22 cellular contexts compared by ENCODE assay signal in genomic region chr3:38636881-38637280, GRCh38. TPM values are rescaled to one million over a fixed set of nuclear protein-coding genes. Genes with fewer than 3 reads are reported as not detected.
A peak's percentile ranks its signal among the peaks of the same experiment; 100 is the strongest.
DNase-seq lines count a peak whose midpoint lies in the region; ATAC-seq, FAIRE-seq and TF ChIP-seq lines count a peak whose summit lies in the region.
"Had no signal": no experiment of that assay in that cellular context is flagged by ENCODE, and none has a peak within 500 bp of the region (broad histone marks: within the 10 kb centered on the region; RNA-seq: fewer than 3 reads in every experiment).

No MANE protein-coding gene starts in this region.

- BruUV-seq in K562 (replicated peaks; lab: Mats Ljungman, UMichigan): no TSS peak

- DNase-seq in NCI-H146 (lab: John Stamatoyannopoulos, UW): peak; percentile 73
- no peak for DNase-seq in K562 (ENCODE audit: extremely low read depth in 1 of 4, low spot score in 3 of 4)
- no peak for DNase-seq in neuronal stem cell (ENCODE audit: low spot score)
- no peak for DNase-seq in suprapubic skin (ENCODE audit: low spot score in 2 of 2)
- no peak for DNase-seq in glutamatergic neuron
- DNase-seq in NCI-H1694 (lab: John Stamatoyannopoulos, UW): no peak
- DNase-seq: 8988T; C1 segment of cervical spinal cord; CD4-positive, CD25-positive, alpha-beta regulatory T cell; CD8-positive, alpha-beta memory T cell; COR-L47; DMS 273 treated with DMSO at 0.1 percent for 48 hours; DMS53; DND-41; EL; GOT3; IMR-90 had no signal

- POLR2A ChIA-PET in K562 (lab: Yijun Ruan, JAX): interaction anchor here (0.6 kb wide), 1 partner anchor 40 kb away, joined by 3 read pairs; no protein-coding TSS in a partner anchor

- H3K4me3 ChIP-seq in BLaER1 (no peak overlapping the region), K562 (no peak overlapping the region), neuronal stem cell (ENCODE audit: low read length in 2 of 2) (no peak overlapping the region), suprapubic skin (no peak overlapping the region)
- H3K4me3 ChIP-seq: GM12878 had no signal

- no peak overlapping the region for H4K8ac ChIP-seq in neuronal stem cell (ENCODE audit: low read depth, low read length)

- no peak for FAIRE-seq in K562 (lab: Jason Lieb, UNC)
- FAIRE-seq: GM12878, HTR-8/SVneo had no signal

- H3K27me3 Mint-ChIP-seq in glutamatergic neuron (ENCODE audit: unreplicated experiment): peaks cover 7% of the 10 kb centered on the region
- H3K27me3 Mint-ChIP-seq: CD4-positive, CD25-positive, alpha-beta regulatory T cell had no signal

- H2BK15ac ChIP-seq in neuronal stem cell (ENCODE audit: low read length): no peak overlapping the region

- H3K9me3 ChIP-seq in BLaER1 (no peaks in the 10 kb centered on the region), K562 (replicated peaks; ENCODE audit: control insufficient read depth, insufficient read depth, low read depth, low read length) (no peaks in the 10 kb centered on the region), neuronal stem cell (replicated peaks in 1 of 2; ENCODE audit: control insufficient read depth in 2 of 2, insufficient read depth in 1 of 2, low read depth in 1 of 2, low read length in 2 of 2) (no peaks in the 10 kb centered on the region), suprapubic skin (no peaks in the 10 kb centered on the region)

- peak overlapping the region; percentile 33 for H4K91ac ChIP-seq in neuronal stem cell (ENCODE audit: low read depth, low read length, poor library complexity)

- TF ChIP-seq POLR2A in K562 (conservative IDR thresholded peaks at IDR 0.05): no peak
- TF ChIP-seq POLR2A in suprapubic skin (IDR thresholded peaks at IDR 0.05): no peak

- H3K4me3 Mint-ChIP-seq in glutamatergic neuron (ENCODE audit: unreplicated experiment): no peak overlapping the region
- H3K4me3 Mint-ChIP-seq: CD4-positive, CD25-positive, alpha-beta regulatory T cell; CD8-positive, alpha-beta memory T cell; H9 had no signal

- in situ Hi-C loops in K562 (cut with MboI): no loop called here

- H3K27me3 ChIP-seq in BLaER1: no peaks in the 10 kb centered on the region
- peaks cover 42 to 78% of the 10 kb centered on the region in 2 experiments for H3K27me3 ChIP-seq in K562 (ENCODE audit: control insufficient read depth in 2 of 2, insufficient read depth in 2 of 2, low read length in 2 of 2)
- H3K27me3 ChIP-seq in neuronal stem cell (ENCODE audit: control insufficient read depth in 3 of 3, insufficient read depth in 3 of 3, low read depth in 1 of 3, low read length in 3 of 3): peaks cover 0 to 91% (median 0%) of the 10 kb centered on the region in 3 experiments
- peaks cover 22% of the 10 kb centered on the region for H3K27me3 ChIP-seq in suprapubic skin

- H2AFZ ChIP-seq in K562 (ENCODE audit: low read depth, low read length) (no peak overlapping the region), neuronal stem cell (ENCODE audit: low read length) (no peak overlapping the region)

- ATAC-seq in K562: no peak
- ATAC-seq in GM18520 (IDR thresholded peaks at IDR 0.05; ENCODE audit: unreplicated experiment): no peak

- H2BK12ac ChIP-seq in neuronal stem cell (ENCODE audit: low read length): no peak overlapping the region

- H3K79me2 ChIP-seq in K562 (ENCODE audit: control insufficient read depth, insufficient read depth, low read length): no peaks in the 10 kb centered on the region

- no peaks in the 10 kb centered on the region for H3K79me1 ChIP-seq in neuronal stem cell (ENCODE audit: low read depth, low read length)

- peaks cover 70% of the 10 kb centered on the region for H3K4me1 ChIP-seq in BLaER1
- H3K4me1 ChIP-seq in K562 (replicated peaks in 1 of 2; ENCODE audit: control insufficient read depth in 2 of 2, insufficient read depth in 2 of 2, low read length in 2 of 2): no peaks in the 10 kb centered on the region
- peaks cover 0 to 16% of the 10 kb centered on the region in 2 donors for H3K4me1 ChIP-seq in neuronal stem cell (ENCODE audit: control insufficient read depth in 2 of 2, insufficient read depth in 1 of 2, low read depth in 1 of 2, low read length in 2 of 2)
- no peaks in the 10 kb centered on the region for H3K4me1 ChIP-seq in suprapubic skin

- H3K18ac ChIP-seq in neuronal stem cell (ENCODE audit: low read length): no peak overlapping the region

- H3K27ac ChIP-seq in BLaER1: peak overlapping the region; percentile 55
- no peak overlapping the region for H3K27ac ChIP-seq in K562 (ENCODE audit: extremely low read depth, low read depth, low read length)
- no peak overlapping the region for H3K27ac ChIP-seq in neuronal stem cell (replicated peaks; ENCODE audit: low read length)
- H3K27ac ChIP-seq in suprapubic skin: no peak overlapping the region

- H3K14ac ChIP-seq in neuronal stem cell (ENCODE audit: low read length): no peak overlapping the region

- no peak overlapping the region for H3K27ac Mint-ChIP-seq in glutamatergic neuron (ENCODE audit: unreplicated experiment)
- H3K27ac Mint-ChIP-seq: CD4-positive, CD25-positive, alpha-beta regulatory T cell; CD8-positive, alpha-beta memory T cell had no signal

- 2% methylated on average over 6 of the region's 6 CpGs for WGBS in K562 (ENCODE audit: insufficient coverage, low coverage, missing lambda C conversion rate)
- WGBS in neuronal stem cell (ENCODE audit: extremely low coverage in 2 of 2, insufficient read length in 2 of 2, insufficient replicate concordance in 1 of 2), 2 donors: no CpG with 5 or more reads among the region's 6 CpGs
- 81% methylated on average over 6 of the region's 6 CpGs for WGBS in suprapubic skin

- TF ChIP-seq EP300 in K562 (IDR thresholded peaks at IDR 0.05; ENCODE audit: low read length) (no peak), suprapubic skin (IDR thresholded peaks at IDR 0.05) (no peak)

- H4K20me1 ChIP-seq in BLaER1 (no peaks in the 10 kb centered on the region), K562 (replicated peaks; ENCODE audit: control insufficient read depth, insufficient read depth, low read length) (peaks cover 12% of the 10 kb centered on the region)

- TF ChIP-seq CTCF in K562 (IDR thresholded peaks at IDR 0.05 in 2 of 3, conservative IDR thresholded peaks at IDR 0.05 in 1 of 3; ENCODE audit: insufficient read depth in 2 of 3, low read depth in 1 of 3, low read length in 3 of 3): no peak
- no peak for TF ChIP-seq CTCF in suprapubic skin (IDR thresholded peaks at IDR 0.05)
- no peak for TF ChIP-seq CTCF in glutamatergic neuron (IDR thresholded peaks at IDR 0.05; ENCODE audit: partially characterized antibody, unreplicated experiment)

- H2BK120ac ChIP-seq in neuronal stem cell (ENCODE audit: low read depth, low read length): no peak overlapping the region

- H3K9ac ChIP-seq in BLaER1 (peak overlapping the region; percentile 0; the same call in 1 of the 2 replicates), K562 (ENCODE audit: insufficient read depth in 1 of 2, low read depth in 2 of 2, low read length in 2 of 2) (no peak overlapping the region), neuronal stem cell (ENCODE audit: low read depth, low read length, poor library complexity) (no peak overlapping the region)

- peak overlapping the region; percentile 86 for H3K4me2 ChIP-seq in BLaER1
- H3K4me2 ChIP-seq in K562 (ENCODE audit: insufficient read depth, low read length): no peak overlapping the region
- no peak overlapping the region for H3K4me2 ChIP-seq in neuronal stem cell (ENCODE audit: insufficient read depth, low read length, poor library complexity, severe bottlenecking)

- no peaks in the 10 kb centered on the region for H3K36me3 Mint-ChIP-seq in glutamatergic neuron (ENCODE audit: unreplicated experiment)
- H3K36me3 Mint-ChIP-seq: CD4-positive, CD25-positive, alpha-beta regulatory T cell; CD8-positive, alpha-beta memory T cell had no signal

- no peak overlapping the region for H3K23ac ChIP-seq in neuronal stem cell (ENCODE audit: low read depth, low read length, poor library complexity)

- H3K9me1 ChIP-seq in K562 (ENCODE audit: control insufficient read depth, insufficient read depth, low read length): no peaks in the 10 kb centered on the region

- no peak overlapping the region for H2BK5ac ChIP-seq in neuronal stem cell (ENCODE audit: low read length)

- H2AK5ac ChIP-seq in neuronal stem cell (ENCODE audit: low read depth, low read length): peak overlapping the region; percentile 53

- H3K9me3 Mint-ChIP-seq in glutamatergic neuron (ENCODE audit: unreplicated experiment): peaks cover 2% of the 10 kb centered on the region
- H3K9me3 Mint-ChIP-seq: CD4-positive, CD25-positive, alpha-beta regulatory T cell; CD8-positive, alpha-beta memory T cell; H9 had no signal

- CTCF ChIA-PET in K562 (lab: Yijun Ruan, JAX; ENCODE audit: low intra/inter-chr PET ratio): no interaction called here

- intact Hi-C loops in K562 (cut with micrococcal nuclease): no loop called here

- H3K4me1 Mint-ChIP-seq in glutamatergic neuron (ENCODE audit: low read depth, unreplicated experiment): peaks cover 18% of the 10 kb centered on the region

- no peak for TF ChIP-seq RAD21 in K562 (CRISPR knock-in tag; conservative IDR thresholded peaks at IDR 0.05 in 1 of 2, IDR thresholded peaks at IDR 0.05 in 1 of 2)

- H3K4ac ChIP-seq in neuronal stem cell (ENCODE audit: low read length): no peak overlapping the region

- H3K36me3 ChIP-seq in BLaER1 (no peaks in the 10 kb centered on the region), K562 (ENCODE audit: control insufficient read depth, insufficient read depth, low read length) (no peaks in the 10 kb centered on the region), neuronal stem cell (replicated peaks in 1 of 2; ENCODE audit: control insufficient read depth in 2 of 2, insufficient read depth in 2 of 2, low read length in 2 of 2) (no peaks in the 10 kb centered on the region), suprapubic skin (no peaks in the 10 kb centered on the region)

RNA-seq across cellular contexts. Expression of gene SCN5A, which starts 12.6 kb away (rescaled TPM):
- total RNA-seq in K562 (2011; cell fraction: chromatin; rRNA removed; ENCODE audit: low replicate concordance): 0.44 and 1.00 TPM in 2 replicates
- 0.66 and 0.67 TPM in 2 replicates for total RNA-seq in K562 (2011; cell fraction: nucleolus; rRNA removed)
- 0.08 and 0.66 TPM in 2 replicates for total RNA-seq in K562 (2011; cell fraction: nucleoplasm; rRNA removed)
- total RNA-seq in K562 (2014; rRNA removed): 0.41 and 0.45 TPM in 2 replicates
- not detected in 2 replicates for total RNA-seq in K562 (2014; rRNA removed; fragmentation: Illumina TruSeq; extraction: Trizol)
- total RNA-seq in K562 (2015; rRNA removed; fragmentation: Illumina TruSeq; extraction: Trizol): 0.07 and 0.26 TPM in 2 replicates
- 0.22 and 0.27 TPM in 2 replicates for total RNA-seq in K562 (2021)
- 0.10 and 0.11 TPM in 2 replicates for polyA plus RNA-seq in K562 (2011; rRNA removed)
- 0.07 and 0.45 TPM in 2 replicates for polyA plus RNA-seq in K562 (2011; cell fraction: cytosol; rRNA removed)
- 0.01 and 0.16 TPM in 2 replicates for polyA plus RNA-seq in K562 (2011; cell fraction: nucleus; rRNA removed)
- polyA plus RNA-seq in K562 (2012): 0.11 and 0.21 TPM in 2 replicates
- polyA plus RNA-seq in K562 (2014; fragmentation: Illumina TruSeq; extraction: Trizol): 0.21 and 0.40 TPM in 2 replicates
- polyA plus RNA-seq in K562 (2014; fragmentation: Nextera tagmentation; extraction: Ambion mirVana): under 1 TPM in 1 of 2 experiments, not detected in 1; 0.15 TPM
- 0.34 and 1.4 TPM in 2 replicates for polyA plus RNA-seq in K562 (2014; rRNA removed)
- polyA minus RNA-seq in K562 (2011; rRNA and poly(A)+ RNA removed): 0.49 TPM in 1 of 2 replicates, not detected in the other
- not detected in 2 replicates for polyA minus RNA-seq in K562 (2011; cell fraction: cytosol; rRNA and poly(A)+ RNA removed)
- 0.22 and 0.67 TPM in 2 replicates for polyA minus RNA-seq in K562 (2011; cell fraction: nucleus; rRNA and poly(A)+ RNA removed)
- 1.3 TPM for polyA plus RNA-seq in neuronal stem cell (2013, experiment 1 of 2)
- polyA plus RNA-seq in neuronal stem cell (2013, experiment 2 of 2): 1.5 TPM
- total RNA-seq in suprapubic skin: 1 to 10 TPM in 2 of 4 donors, under 1 TPM in 1, not detected in 1; 0.15 to 1.1 (median 1.0) TPM
- 4.8 TPM for total RNA-seq in glutamatergic neuron (ENCODE audit: unreplicated experiment)
- total RNA-seq: CD4-positive, CD25-positive, alpha-beta regulatory T cell; GM12878 had no signal
- polyA plus RNA-seq: CD4-positive, CD25-positive, alpha-beta regulatory T cell; CD8-positive, alpha-beta memory T cell; GM12878 had no signal
